12 cellular contexts compared by ENCODE assay signal in the genomic region with DNA sequence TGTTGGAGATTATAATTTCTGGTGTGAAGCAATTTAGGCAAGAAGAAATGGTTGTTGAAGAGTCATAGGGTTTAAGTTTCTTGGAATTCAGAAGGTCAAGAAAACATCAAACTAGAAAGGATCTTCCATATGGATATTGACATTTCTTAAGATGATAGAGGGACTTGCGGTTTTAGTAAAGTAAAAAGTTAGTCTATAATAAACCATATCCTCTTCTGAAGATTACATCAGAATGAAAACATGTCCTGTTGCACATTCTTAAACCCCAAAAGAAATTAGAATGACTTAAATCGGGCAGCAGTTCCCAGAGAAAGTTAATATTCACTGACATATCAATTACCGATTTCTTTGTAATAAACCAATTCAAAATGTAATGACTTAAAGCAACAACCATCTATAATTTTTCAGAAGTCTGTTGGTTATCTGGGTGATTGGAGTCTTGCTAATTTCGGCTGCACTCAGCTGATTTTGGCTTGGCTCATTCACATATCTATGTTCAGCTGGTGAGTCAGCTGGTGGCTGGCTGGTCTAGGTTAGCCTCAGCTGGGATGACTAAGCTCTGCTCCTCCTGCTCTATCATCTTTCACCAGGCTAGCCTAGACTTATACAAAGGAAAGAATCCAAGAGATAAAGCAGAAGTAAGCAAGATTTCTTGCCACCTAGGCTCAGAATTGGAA. TPM values are rescaled to one million over a fixed set of nuclear protein-coding genes. Genes with fewer than 3 reads are reported as not detected.
DNase-seq lines count a peak whose midpoint lies in the region; ATAC-seq and TF ChIP-seq lines count a peak whose summit lies in the region.
"Had no signal": no experiment of that assay in that cellular context is flagged by ENCODE, and none has a peak within 500 bp of the region (broad histone marks: within the 10 kb centered on the region; RNA-seq: fewer than 3 reads in every experiment).

No MANE protein-coding gene starts in this region.

- no peaks in the 10 kb centered on the region for H3K27me3 Mint-ChIP-seq in type B pancreatic cell
- H3K27me3 Mint-ChIP-seq: CD4-positive, alpha-beta T cell; stimulated activated naive CD8-positive, alpha-beta T cell treated with anti-CD3 and anti-CD28 coated beads, Interleukin-15, Interleukin-2, amounts not matched to agents 100 ng/mL and 50 ng/mL, for 24 hours had no signal

- H3K4me3 Mint-ChIP-seq in type B pancreatic cell, result no peak overlapping the region
- H3K4me3 Mint-ChIP-seq: CD4-positive, alpha-beta T cell; stimulated activated naive CD8-positive, alpha-beta T cell treated with anti-CD3 and anti-CD28 coated beads, Interleukin-15, Interleukin-2, amounts not matched to agents 100 ng/mL and 50 ng/mL, for 24 hours had no signal

- H3K27ac ChIP-seq in epithelial cell of prostate, result peak overlapping the region; percentile 74
- H3K27ac ChIP-seq in gastrocnemius medialis, result peak overlapping the region in 3 of 4 donors; percentile 50 to 62 (median 59)

- TF ChIP-seq CTCF in gastrocnemius medialis (IDR thresholded peaks at IDR 0.05 in 4 of 5, conservative IDR thresholded peaks at IDR 0.05 in 1 of 5) (no peak), type B pancreatic cell (conservative IDR thresholded peaks at IDR 0.05) (no peak)

- H3K4me3 ChIP-seq in gastrocnemius medialis, result no peak overlapping the region

- H3K27me3 ChIP-seq in gastrocnemius medialis, result peaks cover 0 to 4% (median 0%) of the 10 kb centered on the region in 3 donors

- peaks cover 10% of the 10 kb centered on the region for H3K9me3 Mint-ChIP-seq in type B pancreatic cell
- H3K9me3 Mint-ChIP-seq: CD4-positive, alpha-beta T cell had no signal

- H3K27ac Mint-ChIP-seq in type B pancreatic cell, result no peak overlapping the region
- H3K27ac Mint-ChIP-seq: CD4-positive, alpha-beta T cell; stimulated activated naive CD8-positive, alpha-beta T cell treated with anti-CD3 and anti-CD28 coated beads, Interleukin-15, Interleukin-2, amounts not matched to agents 100 ng/mL and 50 ng/mL, for 24 hours had no signal

- ATAC-seq in gastrocnemius medialis, result peak; percentile 100

- no peaks in the 10 kb centered on the region for H3K9me3 ChIP-seq in gastrocnemius medialis

- TF ChIP-seq POLR2A in gastrocnemius medialis (IDR thresholded peaks at IDR 0.05), result no peak

- peak; percentile 35 for DNase-seq in activated CD4-positive, alpha-beta T cell treated with anti-CD3 and anti-CD28 coated beads for 48 hours
- no peak for DNase-seq in activated CD4-positive, alpha-beta T cell treated with anti-CD3 and anti-CD28 coated beads, Interleukin-2, amount 50 U/mL, for 4 hours
- peak; percentile 17 for DNase-seq in NCI-H460 (ENCODE audit: extremely low read depth, low read depth)
- peak; percentile 52 for DNase-seq in epithelial cell of prostate (ENCODE audit: low read depth, low spot score)
- peak; percentile 40 to 63 for DNase-seq in gastrocnemius medialis
- DNase-seq in NCI-H510A treated with DMSO at 0.1 percent for 48 hours (lab: John Stamatoyannopoulos, UW), result no peak
- DNase-seq in NCI-H1105 (lab: John Stamatoyannopoulos, UW), result no peak
- no peak for DNase-seq in type B pancreatic cell (ENCODE audit: extremely low spot score, unreplicated experiment)
- DNase-seq: CD4-positive, alpha-beta T cell; H7; NCI-H524 had no signal

- intact Hi-C loops in gastrocnemius medialis (cut with DNase I; ENCODE audit: low total_unique reads), result loop anchor here (2.0 kb wide), 1 partner anchor 25 kb away; a partner anchor contains a TSS

- no peaks in the 10 kb centered on the region for H3K36me3 ChIP-seq in gastrocnemius medialis

- no peaks in the 10 kb centered on the region for H3K36me3 Mint-ChIP-seq in type B pancreatic cell

- no peaks in the 10 kb centered on the region for H3K4me1 Mint-ChIP-seq in type B pancreatic cell (ENCODE audit: unreplicated experiment)

- in situ Hi-C loops in gastrocnemius medialis (cut with MboI; ENCODE audit: low sequenced_read_pairs in 4 of 4), result no loop called here

- peaks cover 0 to 4% of the 10 kb centered on the region in 2 donors for H3K4me1 ChIP-seq in gastrocnemius medialis

RNA-seq across cellular contexts. Expression of a gene that starts 24.4 kb away (rescaled TPM):
- 63.5 and 69.7 TPM in 2 replicates for total RNA-seq in NCI-H460 (2014; rRNA removed; shearing (Covaris generic))
- polyA plus RNA-seq in NCI-H460 (2014; cell fraction: nucleus; rRNA removed), result 24.8 and 29.1 TPM in 2 replicates
- total RNA-seq in gastrocnemius medialis (10 to 100 TPM; 12.7 to 22.2 (median 15.0) TPM), type B pancreatic cell (ENCODE audit: low replicate concordance) (13.7 and 16.3 TPM in 2 replicates)

Comparison
In these comparisons a context has a peak if more than half of its experiments do, and no peak if none do; other contexts are left out.
1. DNase-seq: peak in activated CD4-positive, alpha-beta T cell treated with anti-CD3 and anti-CD28 coated beads for 48 hours (single experiment), NCI-H460 (single experiment), epithelial cell of prostate (single experiment) and gastrocnemius medialis (2 of 2); none in activated CD4-positive, alpha-beta T cell treated with anti-CD3 and anti-CD28 coated beads, Interleukin-2, amount 50 U/mL, for 4 hours (0 of 2), NCI-H510A treated with DMSO at 0.1 percent for 48 hours (single experiment), NCI-H1105 (single experiment) and type B pancreatic cell (single experiment).